Comparison of ENCODE assay signal across 21 cellular contexts in genomic region chr2:5190023-5190422, GRCh38.
"Had no signal": no experiment of that assay in that cellular context is flagged by ENCODE, and none has a peak within 500 bp of the region (broad histone marks: within the 10 kb centered on the region; RNA-seq: fewer than 3 reads in every experiment).

No MANE protein-coding gene starts in this region.

- H3K27ac Mint-ChIP-seq: activated naive CD8-positive, alpha-beta T cell treated with anti-CD3 and anti-CD28 coated beads for 36 hours; activated T-helper 1 cell treated with anti-CD3 and anti-CD28 coated beads, Interleukin-12 subunit alpha, Interleukin-12 subunit beta, Interleukin-2, Interleukin-4 antibody, amounts not matched to agents 30 ng/mL and 10 ng/mL and 1 ng/mL, durations not matched to agents 14 hours and 24 hours and 36 hours; dendritic cell treated with granulocyte-macrophage colony-stimulating factor and Interleukin-4, amounts not matched to agents 40 ng/mL and 50 ng/mL, for 4 days; effector memory CD8-positive, alpha-beta T cell; naive B cell; stimulated activated naive B cell treated with anti-CD40 and anti-IgM and Interleukin-4, amounts not matched to agents 10 μg/mL and 1 μg/mL and 100 μg/mL, for 72 hours; T-cell had no signal

- DNase-seq: activated CD4-positive, CD25-positive, alpha-beta regulatory T cell treated with anti-CD3 and anti-CD28 coated beads, Interleukin-2, amount 50 U/mL, for 72 hours; activated naive CD8-positive, alpha-beta T cell treated with anti-CD3 and anti-CD28 coated beads for 36 hours; amygdala; cerebellar nuclear complex; effector memory CD8-positive, alpha-beta T cell; heart right ventricle; left lung; naive B cell; right cardiac atrium; stimulated activated CD4-positive, alpha-beta T cell treated with anti-CD3 and anti-CD28 coated beads, Interleukin-15, amount 100 ng/mL, for 24 hours; stimulated activated CD4-positive, alpha-beta T cell treated with anti-CD3 and anti-CD28 coated beads, Interleukin-4, amount 100 ng/mL, for 1 hour; stimulated activated naive B cell treated with anti-CD40 and anti-IgM and Interleukin-4, amounts not matched to agents 10 μg/mL and 1 μg/mL and 100 μg/mL, for 72 hours; substantia nigra; T-cell; T1000; trophoblast cell had no signal

- H3K4me3 ChIP-seq: gastroesophageal sphincter, heart right ventricle, left lung, skin epidermis had no signal

- ATAC-seq: effector memory CD8-positive, alpha-beta T cell; gastroesophageal sphincter; heart right ventricle; left lung; right cardiac atrium; stimulated activated naive B cell treated with anti-CD40 and anti-IgM and Interleukin-4, amounts not matched to agents 10 μg/mL and 1 μg/mL and 100 μg/mL, for 72 hours; T-cell had no signal

- H3K4me1 Mint-ChIP-seq: activated naive CD8-positive, alpha-beta T cell treated with anti-CD3 and anti-CD28 coated beads for 36 hours; naive B cell; stimulated activated naive B cell treated with anti-CD40 and anti-IgM and Interleukin-4, amounts not matched to agents 10 μg/mL and 1 μg/mL and 100 μg/mL, for 72 hours; T-cell had no signal

- H3K27me3 Mint-ChIP-seq: activated naive CD8-positive, alpha-beta T cell treated with anti-CD3 and anti-CD28 coated beads for 36 hours; dendritic cell treated with granulocyte-macrophage colony-stimulating factor and Interleukin-4, amounts not matched to agents 40 ng/mL and 50 ng/mL, for 4 days; effector memory CD8-positive, alpha-beta T cell; naive B cell; stimulated activated naive B cell treated with anti-CD40 and anti-IgM and Interleukin-4, amounts not matched to agents 10 μg/mL and 1 μg/mL and 100 μg/mL, for 72 hours; T-cell had no signal

- H3K36me3 Mint-ChIP-seq: activated naive CD8-positive, alpha-beta T cell treated with anti-CD3 and anti-CD28 coated beads for 36 hours; naive B cell; stimulated activated naive B cell treated with anti-CD40 and anti-IgM and Interleukin-4, amounts not matched to agents 10 μg/mL and 1 μg/mL and 100 μg/mL, for 72 hours; T-cell had no signal

- H3K4me3 Mint-ChIP-seq: activated naive CD8-positive, alpha-beta T cell treated with anti-CD3 and anti-CD28 coated beads for 36 hours; activated T-helper 1 cell treated with anti-CD3 and anti-CD28 coated beads, Interleukin-12 subunit alpha, Interleukin-12 subunit beta, Interleukin-2, Interleukin-4 antibody, amounts not matched to agents 30 ng/mL and 10 ng/mL and 1 ng/mL, durations not matched to agents 14 hours and 24 hours and 36 hours; dendritic cell treated with granulocyte-macrophage colony-stimulating factor and Interleukin-4, amounts not matched to agents 40 ng/mL and 50 ng/mL, for 4 days; effector memory CD8-positive, alpha-beta T cell; stimulated activated naive B cell treated with anti-CD40 and anti-IgM and Interleukin-4, amounts not matched to agents 10 μg/mL and 1 μg/mL and 100 μg/mL, for 72 hours; T-cell had no signal

- FAIRE-seq: islet of Langerhans had no signal
